ENCODE assay signal across 32 cellular contexts in the genomic region with DNA sequence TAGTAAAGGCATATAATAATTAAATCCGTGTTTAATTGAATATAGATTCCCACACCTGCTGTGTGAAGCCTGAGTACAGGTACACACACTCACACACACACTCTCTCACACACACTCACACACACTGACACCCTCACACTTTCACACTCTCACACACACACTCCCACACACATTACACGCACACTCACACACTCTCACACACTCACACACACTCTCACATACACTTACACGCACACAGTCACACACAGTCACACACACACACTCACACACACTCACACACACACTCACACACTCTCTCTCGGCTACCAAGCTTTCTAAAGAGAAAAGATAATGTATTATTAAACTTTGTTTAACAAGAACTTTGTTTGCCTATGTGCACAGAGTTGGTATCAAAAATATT.
"Had no signal": no experiment of that assay in that cellular context is flagged by ENCODE, and none has a peak within 500 bp of the region (broad histone marks: within the 10 kb centered on the region; RNA-seq: fewer than 3 reads in every experiment).

No MANE protein-coding gene starts in this region.

- H3K4me1 ChIP-seq: ascending aorta had no signal

- H3K27me3 Mint-ChIP-seq: activated B cell treated with CpG ODN at 0.5 μM for 24 hours; activated CD4-positive, alpha-beta memory T cell treated with anti-CD3 and anti-CD28 coated beads for 36 hours; activated CD4-positive, alpha-beta T cell treated with anti-CD3 and anti-CD28 coated beads, Interleukin-2, amount 10 ng/mL, durations not matched to agents 24 days and 14 days; activated CD8-positive, alpha-beta T cell treated with anti-CD3 and anti-CD28 coated beads for 36 hours; activated naive CD4-positive, alpha-beta T cell treated with anti-CD3 and anti-CD28 coated beads, Interleukin-2, amount 10 ng/mL, durations not matched to agents 7 days and 5 days; activated naive CD4-positive, alpha-beta T cell treated with anti-CD3 and anti-CD28 coated beads, Interleukin-2, amount 50 U/mL, for 24 hours; activated naive CD8-positive, alpha-beta T cell; activated naive CD8-positive, alpha-beta T cell treated with anti-CD3 and anti-CD28 coated beads, Interleukin-2, amount 10 ng/mL, durations not matched to agents 7 days and 5 days; activated naive CD8-positive, alpha-beta T cell treated with anti-CD3 and anti-CD28 coated beads, Interleukin-2, amount 50 U/mL, for 24 hours; brain had no signal

- H3K4me3 ChIP-seq: ascending aorta had no signal

- H3K9me3 ChIP-seq: ascending aorta had no signal

- H3K36me3 Mint-ChIP-seq: activated CD4-positive, alpha-beta memory T cell treated with anti-CD3 and anti-CD28 coated beads for 36 hours; activated naive CD4-positive, alpha-beta T cell treated with anti-CD3 and anti-CD28 coated beads, Interleukin-2, amount 10 ng/mL, durations not matched to agents 7 days and 5 days; activated naive CD4-positive, alpha-beta T cell treated with anti-CD3 and anti-CD28 coated beads, Interleukin-2, amount 50 U/mL, for 24 hours; activated naive CD8-positive, alpha-beta T cell; activated naive CD8-positive, alpha-beta T cell treated with anti-CD3 and anti-CD28 coated beads, Interleukin-2, amount 10 ng/mL, durations not matched to agents 7 days and 5 days; brain had no signal

- H3K4me1 Mint-ChIP-seq: activated B cell treated with CpG ODN at 0.5 μM for 24 hours; activated CD4-positive, alpha-beta T cell treated with anti-CD3 and anti-CD28 coated beads, Interleukin-2, amount 10 ng/mL, durations not matched to agents 24 days and 14 days; activated naive CD4-positive, alpha-beta T cell treated with anti-CD3 and anti-CD28 coated beads, Interleukin-2, amount 10 ng/mL, durations not matched to agents 7 days and 5 days; activated naive CD4-positive, alpha-beta T cell treated with anti-CD3 and anti-CD28 coated beads, Interleukin-2, amount 50 U/mL, for 24 hours; activated naive CD8-positive, alpha-beta T cell treated with anti-CD3 and anti-CD28 coated beads, Interleukin-2, amount 10 ng/mL, durations not matched to agents 7 days and 5 days; activated naive CD8-positive, alpha-beta T cell treated with anti-CD3 and anti-CD28 coated beads, Interleukin-2, amount 50 U/mL, for 24 hours; brain had no signal

- H3K27ac ChIP-seq: ascending aorta, VCaP had no signal

- ATAC-seq: activated CD8-positive, alpha-beta T cell treated with anti-CD3 and anti-CD28 coated beads for 36 hours; activated naive CD8-positive, alpha-beta T cell treated with anti-CD3 and anti-CD28 coated beads, Interleukin-2, amount 50 U/mL, for 24 hours had no signal

- H3K9me3 Mint-ChIP-seq: activated naive CD8-positive, alpha-beta T cell treated with anti-CD3 and anti-CD28 coated beads, Interleukin-2, amount 50 U/mL, for 24 hours had no signal

- DNase-seq: activated B cell treated with CpG ODN at 0.5 μM for 24 hours; activated CD4-positive, alpha-beta memory T cell treated with anti-CD3 and anti-CD28 coated beads for 36 hours; activated CD4-positive, alpha-beta T cell treated with anti-CD3 and anti-CD28 coated beads for 4 hours; activated CD4-positive, alpha-beta T cell treated with anti-CD3 and anti-CD28 coated beads, Interleukin-2, amount 10 ng/mL, durations not matched to agents 24 days and 14 days; activated CD4-positive, alpha-beta T cell treated with anti-CD3 and anti-CD28 coated beads, Interleukin-2, amount 50 U/mL, for 1 hour; activated CD4-positive, alpha-beta T cell treated with anti-CD3 and anti-CD28 coated beads, Interleukin-2, amount 50 U/mL, for 4 hours; activated CD4-positive, CD25-positive, alpha-beta regulatory T cell treated with anti-CD3 and anti-CD28 coated beads, Interleukin-2, amount 50 U/mL, for 72 hours; activated CD8-positive, alpha-beta memory T cell treated with anti-CD3 and anti-CD28 coated beads, Interleukin-2, amount 50 U/mL, for 4 hours; activated CD8-positive, alpha-beta T cell treated with anti-CD3 and anti-CD28 coated beads for 36 hours; activated effector memory CD4-positive, alpha-beta T cell treated with Interleukin-2 at 50 U/mL for 16 hours; activated gamma-delta T cell; activated naive CD4-positive, alpha-beta T cell treated with anti-CD3 and anti-CD28 coated beads, Interleukin-2, amount 10 ng/mL, durations not matched to agents 7 days and 5 days; activated naive CD4-positive, alpha-beta T cell treated with Interleukin-2 at 50 U/mL for 16 hours; activated naive CD8-positive, alpha-beta T cell treated with anti-CD3 and anti-CD28 coated beads, Interleukin-2, amount 10 ng/mL, durations not matched to agents 7 days and 5 days; activated naive CD8-positive, alpha-beta T cell treated with anti-CD3 and anti-CD28 coated beads, Interleukin-2, amount 50 U/mL, for 24 hours; activated T-cell treated with anti-CD3 and anti-CD28 coated beads for 4 hours; activated T-cell treated with anti-CD3 and anti-CD28 coated beads, Interleukin-2, amount 50 U/mL, for 1 hour; activated T-cell treated with anti-CD3 and anti-CD28 coated beads, Interleukin-2, amount 50 U/mL, for 48 hours; amygdala; anterior cingulate cortex; central memory CD4-positive, alpha-beta T cell; T-helper 2 cell; T-helper 9 cell had no signal

- H3K36me3 ChIP-seq: ascending aorta had no signal

- H3K4me3 Mint-ChIP-seq: activated B cell treated with CpG ODN at 0.5 μM for 24 hours; activated CD4-positive, alpha-beta memory T cell treated with anti-CD3 and anti-CD28 coated beads for 36 hours; activated CD4-positive, alpha-beta T cell treated with anti-CD3 and anti-CD28 coated beads, Interleukin-2, amount 10 ng/mL, durations not matched to agents 24 days and 14 days; activated CD8-positive, alpha-beta T cell treated with anti-CD3 and anti-CD28 coated beads for 36 hours; activated naive CD4-positive, alpha-beta T cell treated with anti-CD3 and anti-CD28 coated beads, Interleukin-2, amount 10 ng/mL, durations not matched to agents 7 days and 5 days; activated naive CD4-positive, alpha-beta T cell treated with anti-CD3 and anti-CD28 coated beads, Interleukin-2, amount 50 U/mL, for 24 hours; activated naive CD8-positive, alpha-beta T cell; activated naive CD8-positive, alpha-beta T cell treated with anti-CD3 and anti-CD28 coated beads, Interleukin-2, amount 10 ng/mL, durations not matched to agents 7 days and 5 days; activated naive CD8-positive, alpha-beta T cell treated with anti-CD3 and anti-CD28 coated beads, Interleukin-2, amount 50 U/mL, for 24 hours; brain; T-helper 1 cell treated with Interleukin-12 subunit alpha and Interleukin-12 subunit beta and Interleukin-4 antibody, amounts not matched to agents 30 μg/mL and 1 μg/mL, for 36 hours; T-helper 2 cell treated with Interferon-gamma antibody and Interleukin-4, amounts not matched to agents 5 μg/mL and 100 μg/mL, for 36 hours had no signal

- FAIRE-seq: colon, TTC549 had no signal

- H3K27me3 ChIP-seq: ascending aorta had no signal
